ENCODE assay signal across 9 cellular contexts in the genomic region with DNA sequence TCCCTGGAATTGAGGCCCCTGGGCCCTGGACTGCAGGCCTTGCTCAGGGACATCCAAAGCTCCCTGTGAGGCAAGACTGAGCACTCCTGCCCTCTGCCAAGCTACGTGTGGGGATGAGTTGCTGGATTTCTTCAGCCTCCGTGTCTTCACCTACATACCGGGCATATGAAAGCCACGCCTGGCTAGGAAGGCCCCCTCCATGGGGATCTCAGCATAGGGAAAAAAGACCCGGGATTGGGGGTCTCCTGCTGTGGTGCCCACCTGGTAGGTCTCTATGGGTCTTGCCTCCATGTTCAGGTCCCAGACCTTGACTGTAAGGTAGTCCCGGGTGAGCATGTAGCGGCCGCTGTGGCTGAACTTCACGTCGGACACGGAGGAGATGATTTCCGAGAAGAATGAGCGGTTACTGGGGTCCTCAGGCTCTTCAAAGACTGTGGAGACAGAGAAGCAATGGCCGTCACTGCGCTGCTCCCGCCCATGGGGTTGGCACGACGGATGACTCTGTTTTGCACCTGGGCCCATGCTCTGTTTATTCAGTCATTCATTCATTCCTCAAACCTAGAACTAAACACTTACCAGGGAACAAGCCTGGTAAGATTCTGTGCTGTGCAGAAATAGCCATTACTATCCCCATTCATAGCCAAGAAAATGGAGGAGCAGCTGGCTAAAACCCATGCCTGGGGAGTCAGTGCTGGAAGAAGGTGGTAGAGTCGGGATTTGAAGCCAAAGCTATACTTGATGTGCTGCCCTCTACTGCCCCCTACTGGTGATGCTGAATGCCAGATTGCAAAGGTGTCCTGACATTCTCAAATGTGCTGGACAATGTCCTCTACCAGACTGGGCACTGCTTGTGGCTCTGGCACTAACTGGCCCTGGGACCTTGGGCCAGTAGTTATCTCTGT.
A peak's percentile ranks its signal among the peaks of the same experiment; 100 is the strongest.
DNase-seq lines count a peak whose midpoint lies in the region; TF ChIP-seq lines count a peak whose summit lies in the region.
"Had no signal": no experiment of that assay in that cellular context is flagged by ENCODE, and none has a peak within 500 bp of the region (broad histone marks: within the 10 kb centered on the region; RNA-seq: fewer than 3 reads in every experiment).

No MANE protein-coding gene starts in this region.

- H3K27ac ChIP-seq in HL-60 (replicated peaks) (no peak overlapping the region), mammary epithelial cell (ENCODE audit: insufficient read depth, low read depth, low read length) (no peak overlapping the region), osteoblast (ENCODE audit: low read depth, low read length) (no peak overlapping the region)
- H3K27ac ChIP-seq: tibial nerve had no signal

- H3K4me3 ChIP-seq in HL-60 (replicated peaks; ENCODE audit: insufficient read depth, low read length) (no peak overlapping the region), mammary epithelial cell (replicated peaks in 1 of 3; ENCODE audit: insufficient read depth in 1 of 3, low read depth in 2 of 3, low read length in 3 of 3) (no peak overlapping the region), osteoblast (ENCODE audit: insufficient read depth, low read length) (no peak overlapping the region)
- H3K4me3 ChIP-seq: tibial nerve had no signal

- dilution Hi-C loops in mammary epithelial cell (cut with HindIII; ENCODE audit: low sequenced_read_pairs): no loop called here

- 88% methylated on average over 17 of the region's 19 CpGs for WGBS in mammary epithelial cell (ENCODE audit: low coverage, missing lambda C conversion rate)

- intact Hi-C loops in mammary epithelial cell (cut with micrococcal nuclease): no loop called here

- BruUV-seq in mammary epithelial cell (replicated peaks; lab: Mats Ljungman, UMichigan): no TSS peak

- H3K9me3 ChIP-seq in mammary epithelial cell (replicated peaks; ENCODE audit: insufficient read depth, low read length) (peaks cover 5% of the 10 kb centered on the region), osteoblast (ENCODE audit: low read depth, low read length) (no peaks in the 10 kb centered on the region)

- in situ Hi-C loops in mammary epithelial cell (cut with MboI; ENCODE audit: low sequenced_read_pairs in 2 of 2): no loop called here

- H2AFZ ChIP-seq in mammary epithelial cell (ENCODE audit: low read depth, low read length) (no peak overlapping the region), osteoblast (ENCODE audit: low read length) (no peak overlapping the region)

- no peak overlapping the region for H3K9ac ChIP-seq in mammary epithelial cell (ENCODE audit: insufficient read depth, low read length)

- H3K27me3 ChIP-seq in HL-60 (ENCODE audit: insufficient read depth, poor library complexity, severe bottlenecking): peaks cover 11% of the 10 kb centered on the region
- no peaks in the 10 kb centered on the region for H3K27me3 ChIP-seq in mammary epithelial cell (ENCODE audit: insufficient read depth, low read length)
- peaks cover 14% of the 10 kb centered on the region for H3K27me3 ChIP-seq in osteoblast (ENCODE audit: insufficient read depth, low read length)

- H3K36me3 ChIP-seq in mammary epithelial cell (ENCODE audit: insufficient read depth, low read length): no peaks in the 10 kb centered on the region
- no peaks in the 10 kb centered on the region for H3K36me3 ChIP-seq in osteoblast (ENCODE audit: insufficient read depth, low read length)
- H3K36me3 ChIP-seq: tibial nerve had no signal

- H3K4me1 ChIP-seq in mammary epithelial cell (ENCODE audit: insufficient read depth, low read length): no peaks in the 10 kb centered on the region
- no peaks in the 10 kb centered on the region for H3K4me1 ChIP-seq in osteoblast (ENCODE audit: insufficient read depth, low read length)

- no peak overlapping the region for H3K4me2 ChIP-seq in mammary epithelial cell (ENCODE audit: insufficient read depth, low read depth, low read length)
- no peak overlapping the region for H3K4me2 ChIP-seq in osteoblast (ENCODE audit: insufficient read depth, low read length)

- TF ChIP-seq CTCF in HL-60 (IDR thresholded peaks at IDR 0.05; ENCODE audit: insufficient read depth, low read length) (peak; percentile 25), mammary epithelial cell (conservative IDR thresholded peaks at IDR 0.05 in 1 of 2, IDR thresholded peaks at IDR 0.05 in 1 of 2; ENCODE audit: extremely low read depth in 1 of 2, insufficient read depth in 1 of 2, low read depth in 1 of 2, low read length in 2 of 2) (peak; percentile 48 to 57), osteoblast (IDR thresholded peaks at IDR 0.05; ENCODE audit: extremely low read depth, low read depth, low read length) (peak; percentile 56)

- CTCF ChIA-PET in mammary epithelial cell (lab: Charles Lee; ENCODE audit: low non-redundant PET): no interaction called here

- no peaks in the 10 kb centered on the region for H3K79me2 ChIP-seq in mammary epithelial cell (ENCODE audit: insufficient read depth, low read length)
- no peaks in the 10 kb centered on the region for H3K79me2 ChIP-seq in osteoblast (ENCODE audit: insufficient read depth, low read length)

- no peaks in the 10 kb centered on the region for H4K20me1 ChIP-seq in mammary epithelial cell (ENCODE audit: insufficient read depth, low read length)
- H4K20me1 ChIP-seq in osteoblast (ENCODE audit: insufficient read depth, low read length): no peaks in the 10 kb centered on the region

- DNase-seq in activated T-cell treated with anti-CD3 and anti-CD28 coated beads, Interleukin-2, amount 50 U/mL, for 48 hours: peak; percentile 46 to 47
- DNase-seq in activated T-cell treated with anti-CD3 and anti-CD28 coated beads for 4 hours (no peak), HL-60 (ENCODE audit: low read depth in 1 of 2, low spot score in 1 of 2) (no peak), mammary epithelial cell (no peak), osteoblast (ENCODE audit: insufficient read length, low spot score, missing footprints) (no peak), hypothalamus (lab: John Stamatoyannopoulos, UW) (no peak), NCI-H2107 (lab: John Stamatoyannopoulos, UW) (no peak), AG08396 (ENCODE audit: low spot score) (no peak)

Comparison
In these comparisons a context has a peak if more than half of its experiments do, and no peak if none do; other contexts are left out.
1. DNase-seq: peak in activated T-cell treated with anti-CD3 and anti-CD28 coated beads, Interleukin-2, amount 50 U/mL, for 48 hours (2 of 2); none in activated T-cell treated with anti-CD3 and anti-CD28 coated beads for 4 hours (single experiment), HL-60 (0 of 2), mammary epithelial cell (single experiment), osteoblast (single experiment), hypothalamus (0 of 51), NCI-H2107 (single experiment) and AG08396 (single experiment).
2. Peak in every context shown above with its lines, with median percentiles within 50 percentile points of each other: CTCF ChIP-seq.